ENCODE assay signal across 9 cellular contexts in the genomic region with DNA sequence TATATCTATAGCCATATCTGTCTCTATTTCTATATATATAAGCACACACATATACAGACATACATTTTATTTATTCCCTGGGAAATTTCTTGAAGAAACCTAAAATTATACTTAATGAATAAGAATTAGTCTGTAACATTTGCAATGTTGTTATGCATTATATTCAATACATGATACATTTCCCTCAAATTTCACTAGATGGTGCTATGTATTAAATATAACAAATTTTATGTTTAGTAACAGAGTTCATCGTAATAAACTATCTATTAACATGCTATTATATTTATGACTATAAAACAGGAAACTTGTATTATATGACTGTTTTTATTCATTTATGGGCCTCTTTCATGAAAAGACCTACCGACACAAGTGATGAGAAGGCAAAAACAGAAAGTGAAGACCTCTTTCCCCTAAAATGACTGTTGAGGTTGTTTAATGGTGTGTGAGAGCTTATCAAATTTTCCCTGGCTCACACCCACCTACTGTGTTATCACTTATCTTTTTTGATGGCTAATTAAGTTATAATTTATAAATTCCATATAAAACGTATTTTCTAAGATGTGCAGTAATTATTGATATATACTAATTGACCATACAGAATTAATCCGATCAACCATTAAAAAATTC.
DNase-seq lines count a peak whose midpoint lies in the region; ATAC-seq and TF ChIP-seq lines count a peak whose summit lies in the region.
"Had no signal": no experiment of that assay in that cellular context is flagged by ENCODE, and none has a peak within 500 bp of the region (broad histone marks: within the 10 kb centered on the region; RNA-seq: fewer than 3 reads in every experiment).

No MANE protein-coding gene starts in this region.

- ATAC-seq in HG03025 (IDR thresholded peaks at IDR 0.05; ENCODE audit: low FRiP score, unreplicated experiment) (peak; percentile 49), HG03039 (IDR thresholded peaks at IDR 0.05; ENCODE audit: unreplicated experiment) (no peak)

- H3K27me3 ChIP-seq in ovary: no peaks in the 10 kb centered on the region

- H3K4me3 ChIP-seq in SK-N-MC (peak overlapping the region; percentile 1; the same call in 1 of the 2 replicates), ovary (no peak overlapping the region)

- no peak for TF ChIP-seq POLR2A in ovary (IDR thresholded peaks at IDR 0.05)

- no peaks in the 10 kb centered on the region for H3K27me3 Mint-ChIP-seq in glutamatergic neuron (ENCODE audit: unreplicated experiment)

- 34 to 37% (median 35%) methylated on average over 4 of the region's 4 CpGs for WGBS in ovary, 3 donors

- intact Hi-C loops in ovary (cut with DNase I): loop anchor here in 1 of 4 donors (10.0 kb wide), 1 partner anchor 887 kb away; no protein-coding TSS in a partner anchor

- H3K36me3 Mint-ChIP-seq in glutamatergic neuron (ENCODE audit: unreplicated experiment): no peaks in the 10 kb centered on the region

- TF ChIP-seq CTCF in glutamatergic neuron (IDR thresholded peaks at IDR 0.05; ENCODE audit: partially characterized antibody, unreplicated experiment): peak; percentile 54
- no peak for TF ChIP-seq CTCF in ovary (IDR thresholded peaks at IDR 0.05)

- H3K9me3 Mint-ChIP-seq in glutamatergic neuron (ENCODE audit: unreplicated experiment): no peaks in the 10 kb centered on the region

- no peaks in the 10 kb centered on the region for H3K4me1 Mint-ChIP-seq in glutamatergic neuron (ENCODE audit: low read depth, unreplicated experiment)

- H3K27ac Mint-ChIP-seq in glutamatergic neuron (ENCODE audit: unreplicated experiment): no peak overlapping the region

- peak overlapping the region; percentile 89 for H3K27ac ChIP-seq in SK-N-MC
- H3K27ac ChIP-seq in ovary: no peak overlapping the region
- H3K27ac ChIP-seq: parathyroid adenoma had no signal

- no peak overlapping the region for H3K4me3 Mint-ChIP-seq in glutamatergic neuron (ENCODE audit: unreplicated experiment)

- H3K4me1 ChIP-seq in ovary (ENCODE audit: insufficient read depth): no peaks in the 10 kb centered on the region
- H3K4me1 ChIP-seq: parathyroid adenoma had no signal

- peaks cover 13% of the 10 kb centered on the region; the same call in 1 of the 2 replicates for H3K9me3 ChIP-seq in SK-N-MC (ENCODE audit: low read depth, low read length)
- no peaks in the 10 kb centered on the region for H3K9me3 ChIP-seq in ovary

- TF ChIP-seq EP300 in ovary (IDR thresholded peaks at IDR 0.05): no peak

- peak; percentile 12 for DNase-seq in AG08396 (ENCODE audit: low spot score)
- DNase-seq in SK-N-MC (ENCODE audit: low read depth, low spot score): no peak
- no peak for DNase-seq in glutamatergic neuron
- no peak for DNase-seq in DMS79 treated with DMSO at 0.1 percent for 48 hours (lab: John Stamatoyannopoulos, UW)
- no peak for DNase-seq in ovary
- DNase-seq in hypothalamus (lab: John Stamatoyannopoulos, UW): no peak

- H3K9ac ChIP-seq in SK-N-MC (ENCODE audit: insufficient read length): no peak overlapping the region
- H3K9ac ChIP-seq: parathyroid adenoma had no signal

- H3K36me3 ChIP-seq in SK-N-MC (ENCODE audit: insufficient read depth, low read length) (peaks cover 4% of the 10 kb centered on the region; the same call in 1 of the 2 replicates), ovary (no peaks in the 10 kb centered on the region)
